ENCODE assay signal across 1 cellular context in genomic region chr10:111129348-111129747, GRCh38.
TF ChIP-seq lines count a peak whose summit lies in the region.

No MANE protein-coding gene starts in this region.

TF ChIP-seq in K562, 482 proteins besides CTCF, POLR2A, EP300 and RAD21:
- TF ChIP-seq PHB (CRISPR knock-in tag; IDR thresholded peaks at IDR 0.05) (no peak), ZNF512 (tag; IDR thresholded peaks at IDR 0.05) (peak; percentile 62), ZNF695 (CRISPR knock-in tag; IDR thresholded peaks at IDR 0.05) (no peak), CXXC5 (CRISPR knock-in tag; IDR thresholded peaks at IDR 0.05) (no peak), E2F3 (CRISPR knock-in tag; IDR thresholded peaks at IDR 0.05) (no peak)
